9 cellular contexts compared by ENCODE assay signal in genomic region chr17:10156579-10157488, GRCh38. TPM values are rescaled to one million over a fixed set of nuclear protein-coding genes. Genes with fewer than 3 reads are reported as not detected.
DNase-seq lines count a peak whose midpoint lies in the region; ATAC-seq lines count a peak whose summit lies in the region.
"Had no signal": no experiment of that assay in that cellular context is flagged by ENCODE, and none has a peak within 500 bp of the region (broad histone marks: within the 10 kb centered on the region; RNA-seq: fewer than 3 reads in every experiment).

No MANE protein-coding gene starts in this region.

- peak overlapping the region; percentile 56 for H3K4me3 Mint-ChIP-seq in activated naive CD8-positive, alpha-beta T cell treated with anti-CD3 and anti-CD28 coated beads, Interleukin-2, amount 10 ng/mL, durations not matched to agents 7 days and 5 days
- H3K4me3 Mint-ChIP-seq in activated naive CD8-positive, alpha-beta T cell treated with anti-CD3 and anti-CD28 coated beads for 36 hours: no peak overlapping the region
- peak overlapping the region; percentile 52 for H3K4me3 Mint-ChIP-seq in dendritic cell treated with granulocyte-macrophage colony-stimulating factor and Interleukin-4, amounts not matched to agents 40 ng/mL and 50 ng/mL, for 4 days

- peak; percentile 33 for DNase-seq in activated naive CD8-positive, alpha-beta T cell treated with anti-CD3 and anti-CD28 coated beads, Interleukin-2, amount 10 ng/mL, durations not matched to agents 7 days and 5 days
- DNase-seq in activated naive CD8-positive, alpha-beta T cell treated with anti-CD3 and anti-CD28 coated beads for 36 hours: no peak
- DNase-seq in sciatic nerve (ENCODE audit: low spot score) (peak; percentile 72), NCI-H1092 (lab: John Stamatoyannopoulos, UW) (no peak), DMS79 (lab: John Stamatoyannopoulos, UW) (no peak)
- no peak for DNase-seq in stimulated activated naive CD4-positive, alpha-beta T cell (lab: John Stamatoyannopoulos, UW)

- H3K27me3 Mint-ChIP-seq in activated naive CD8-positive, alpha-beta T cell treated with anti-CD3 and anti-CD28 coated beads, Interleukin-2, amount 10 ng/mL, durations not matched to agents 7 days and 5 days: peaks cover 2% of the 10 kb centered on the region
- H3K27me3 Mint-ChIP-seq in activated naive CD8-positive, alpha-beta T cell treated with anti-CD3 and anti-CD28 coated beads for 36 hours: no peaks in the 10 kb centered on the region
- H3K27me3 Mint-ChIP-seq in dendritic cell treated with granulocyte-macrophage colony-stimulating factor and Interleukin-4, amounts not matched to agents 40 ng/mL and 50 ng/mL, for 4 days: no peaks in the 10 kb centered on the region

- POLR2A ChIA-PET in activated naive CD8-positive, alpha-beta T cell treated with anti-CD3 and anti-CD28 coated beads, Interleukin-2, amount 10 ng/mL, durations not matched to agents 7 days and 5 days (lab: Charles Lee): interaction anchor here (1.3 kb wide), 1 partner anchor 9 kb away, joined by 3 read pairs; no protein-coding TSS in a partner anchor

- H3K4me1 Mint-ChIP-seq in activated naive CD8-positive, alpha-beta T cell treated with anti-CD3 and anti-CD28 coated beads, Interleukin-2, amount 10 ng/mL, durations not matched to agents 7 days and 5 days: peaks cover 22% of the 10 kb centered on the region
- H3K4me1 Mint-ChIP-seq in activated naive CD8-positive, alpha-beta T cell treated with anti-CD3 and anti-CD28 coated beads for 36 hours: peaks cover 7% of the 10 kb centered on the region
- H3K4me1 Mint-ChIP-seq in dendritic cell treated with granulocyte-macrophage colony-stimulating factor and Interleukin-4, amounts not matched to agents 40 ng/mL and 50 ng/mL, for 4 days (ENCODE audit: low read depth): peaks cover 58% of the 10 kb centered on the region

- peak overlapping the region; percentile 80 for H3K27ac Mint-ChIP-seq in activated naive CD8-positive, alpha-beta T cell treated with anti-CD3 and anti-CD28 coated beads, Interleukin-2, amount 10 ng/mL, durations not matched to agents 7 days and 5 days
- no peak overlapping the region for H3K27ac Mint-ChIP-seq in activated naive CD8-positive, alpha-beta T cell treated with anti-CD3 and anti-CD28 coated beads for 36 hours
- H3K27ac Mint-ChIP-seq in dendritic cell treated with granulocyte-macrophage colony-stimulating factor and Interleukin-4, amounts not matched to agents 40 ng/mL and 50 ng/mL, for 4 days: peak overlapping the region; percentile 95

- no peaks in the 10 kb centered on the region for H3K36me3 Mint-ChIP-seq in activated naive CD8-positive, alpha-beta T cell treated with anti-CD3 and anti-CD28 coated beads, Interleukin-2, amount 10 ng/mL, durations not matched to agents 7 days and 5 days
- H3K36me3 Mint-ChIP-seq in activated naive CD8-positive, alpha-beta T cell treated with anti-CD3 and anti-CD28 coated beads for 36 hours: no peaks in the 10 kb centered on the region
- H3K36me3 Mint-ChIP-seq in dendritic cell treated with granulocyte-macrophage colony-stimulating factor and Interleukin-4, amounts not matched to agents 40 ng/mL and 50 ng/mL, for 4 days (ENCODE audit: low read depth): peaks cover 20% of the 10 kb centered on the region

- intact Hi-C loops in dendritic cell treated with granulocyte-macrophage colony-stimulating factor and Interleukin-4, amounts not matched to agents 40 ng/mL and 50 ng/mL, for 4 days (cut with micrococcal nuclease): loop anchor here (2.0 kb wide), 2 partner anchors 16 to 94 kb away; no protein-coding TSS in a partner anchor
- intact Hi-C loops in sciatic nerve (cut with DNase I): no loop called here

- ATAC-seq in activated naive CD8-positive, alpha-beta T cell treated with anti-CD3 and anti-CD28 coated beads, Interleukin-2, amount 10 ng/mL, durations not matched to agents 7 days and 5 days (ENCODE audit: low read depth): peak; percentile 42
- ATAC-seq in HG03354 (IDR thresholded peaks at IDR 0.05; ENCODE audit: poor library complexity, severe bottlenecking, unreplicated experiment): peak; percentile 79
- ATAC-seq in sciatic nerve: peak; percentile 82

- H3K9me3 Mint-ChIP-seq in activated naive CD8-positive, alpha-beta T cell treated with anti-CD3 and anti-CD28 coated beads, Interleukin-2, amount 10 ng/mL, durations not matched to agents 7 days and 5 days: peaks cover 1% of the 10 kb centered on the region
- H3K9me3 Mint-ChIP-seq in activated naive CD8-positive, alpha-beta T cell treated with anti-CD3 and anti-CD28 coated beads for 36 hours: no peaks in the 10 kb centered on the region
- H3K9me3 Mint-ChIP-seq in dendritic cell treated with granulocyte-macrophage colony-stimulating factor and Interleukin-4, amounts not matched to agents 40 ng/mL and 50 ng/mL, for 4 days: no peaks in the 10 kb centered on the region

RNA-seq across cellular contexts. Expression of gene GAS7, which starts 41.6 kb away (rescaled TPM):
- 1 to 10 TPM; 2.7 to 2.8 TPM for total RNA-seq in activated naive CD8-positive, alpha-beta T cell treated with anti-CD3 and anti-CD28 coated beads, Interleukin-2, amount 10 ng/mL, durations not matched to agents 7 days and 5 days
- total RNA-seq in activated naive CD8-positive, alpha-beta T cell treated with anti-CD3 and anti-CD28 coated beads for 36 hours: 1 to 10 TPM in 1 of 2 experiments, under 1 TPM in 1; 0.76 to 1.2 TPM
- 431 TPM for total RNA-seq in sciatic nerve
- total RNA-seq: T-helper 1 cell treated with Interleukin-12 subunit alpha and Interleukin-12 subunit beta and Interleukin-4 antibody, amounts not matched to agents 30 ng/mL and 1 ng/mL, for 36 hours had no signal

Comparison
In these comparisons a context has a peak if more than half of its experiments do, and no peak if none do; other contexts are left out.
1. DNase-seq: peak in activated naive CD8-positive, alpha-beta T cell treated with anti-CD3 and anti-CD28 coated beads, Interleukin-2, amount 10 ng/mL, durations not matched to agents 7 days and 5 days (single experiment) and sciatic nerve (single experiment); none in activated naive CD8-positive, alpha-beta T cell treated with anti-CD3 and anti-CD28 coated beads for 36 hours (single experiment), NCI-H1092 (single experiment), stimulated activated naive CD4-positive, alpha-beta T cell (0 of 6) and DMS79 (single experiment).
2. RNA of gene GAS7, which starts 41.6 kb away (total RNA-seq): 431 TPM in sciatic nerve (single experiment); 2.7 to 2.8 TPM in activated naive CD8-positive, alpha-beta T cell treated with anti-CD3 and anti-CD28 coated beads, Interleukin-2, amount 10 ng/mL, durations not matched to agents 7 days and 5 days and 0.76 to 1.2 TPM in activated naive CD8-positive, alpha-beta T cell treated with anti-CD3 and anti-CD28 coated beads for 36 hours; every median in the first group is over 100 times any median in the second.
3. Peak in every context shown above with its lines, with median percentiles within 50 percentile points of each other: ATAC-seq.